21 cellular contexts compared by ENCODE assay signal in genomic region chr13:31978021-31978420, GRCh38. TPM values are rescaled to one million over a fixed set of nuclear protein-coding genes. Genes with fewer than 3 reads are reported as not detected.
A peak's percentile ranks its signal among the peaks of the same experiment; 100 is the strongest.
DNase-seq lines count a peak whose midpoint lies in the region; ATAC-seq, FAIRE-seq and TF ChIP-seq lines count a peak whose summit lies in the region.
"Had no signal": no experiment of that assay in that cellular context is flagged by ENCODE, and none has a peak within 500 bp of the region (broad histone marks: within the 10 kb centered on the region; RNA-seq: fewer than 3 reads in every experiment).

No MANE protein-coding gene starts in this region.

- TF ChIP-seq CTCF in liver (IDR thresholded peaks at IDR 0.05; ENCODE audit: low read depth, low read length, missing input control) (no peak), HepG2 (CRISPR knock-in tag; IDR thresholded peaks at IDR 0.05) (no peak), fibroblast of the aortic adventitia (IDR thresholded peaks at IDR 0.05; ENCODE audit: insufficient read depth, low read length) (no peak), gastroesophageal sphincter (IDR thresholded peaks at IDR 0.05) (no peak)

- H2AFZ ChIP-seq in HepG2 (ENCODE audit: low read length) = no peak overlapping the region

- H3K36me3 ChIP-seq in liver (ENCODE audit: control insufficient read depth in 4 of 4, insufficient read depth in 3 of 4, low read depth in 1 of 4, low read length in 3 of 4) (no peaks in the 10 kb centered on the region), HepG2 (replicated peaks in 1 of 2; ENCODE audit: control insufficient read depth in 1 of 2, insufficient read depth in 2 of 2, low read length in 2 of 2) (no peaks in the 10 kb centered on the region), gastroesophageal sphincter (no peaks in the 10 kb centered on the region)
- H3K36me3 ChIP-seq: BLaER1 had no signal

- no peaks in the 10 kb centered on the region for H3K27me3 ChIP-seq in liver (ENCODE audit: control insufficient read depth in 4 of 4, insufficient read depth in 4 of 4, low read length in 3 of 4)
- peaks cover 0 to 7% of the 10 kb centered on the region in 2 experiments; a peak in 3 of 5 replicates for H3K27me3 ChIP-seq in HepG2 (ENCODE audit: control insufficient read depth in 1 of 2, insufficient read depth in 2 of 2, low read length in 2 of 2)
- H3K27me3 ChIP-seq in gastroesophageal sphincter = no peaks in the 10 kb centered on the region
- H3K27me3 ChIP-seq: BLaER1 had no signal

- DNase-seq in HepG2 (ENCODE audit: low spot score) (no peak), fibroblast of the aortic adventitia (ENCODE audit: low read depth) (peak; percentile 31), renal cortical epithelial cell (ENCODE audit: low read depth) (peak; percentile 56), foreskin melanocyte (no peak)
- DNase-seq: CD4-positive, CD25-positive, alpha-beta regulatory T cell; IMR-90; KG1; MM.1S; NCI-H2029; NCI-H446 treated with DMSO at 0.1 percent for 48 hours; NCI-H526 treated with DMSO at 0.1 percent for 48 hours; Right ventricle myocardium superior; RPMI8226 had no signal

- H3K27ac ChIP-seq in liver (ENCODE audit: low read depth in 1 of 2, low read length in 2 of 2) (peak overlapping the region; percentile 19 to 23), HepG2 (ENCODE audit: extremely low read length, insufficient read depth, low read length) (no peak overlapping the region), gastroesophageal sphincter (no peak overlapping the region)
- H3K27ac ChIP-seq: BLaER1 had no signal

- H3K4me3 ChIP-seq in liver (ENCODE audit: low read depth in 1 of 3, low read length in 3 of 3) (no peak overlapping the region), HepG2 (replicated peaks in 1 of 3; ENCODE audit: insufficient read depth in 1 of 3, low read depth in 2 of 3, low read length in 3 of 3) (no peak overlapping the region), fibroblast of the aortic adventitia (ENCODE audit: low read depth, low read length) (no peak overlapping the region), gastroesophageal sphincter (no peak overlapping the region)
- H3K4me3 ChIP-seq: BLaER1 had no signal

- TF ChIP-seq EP300 in HepG2 (IDR thresholded peaks at IDR 0.05; ENCODE audit: low read depth in 2 of 2, low read length in 2 of 2) = no peak
- no peak for TF ChIP-seq EP300 in HepG2 (CRISPR knock-in tag; IDR thresholded peaks at IDR 0.05; ENCODE audit: borderline replicate concordance)
- TF ChIP-seq EP300 in gastroesophageal sphincter (IDR thresholded peaks at IDR 0.05) = no peak

- H3K9me3 ChIP-seq in liver (ENCODE audit: control insufficient read depth in 4 of 4, low read length in 3 of 4) (no peaks in the 10 kb centered on the region), HepG2 (ENCODE audit: low read length) (no peaks in the 10 kb centered on the region), gastroesophageal sphincter (no peaks in the 10 kb centered on the region)
- H3K9me3 ChIP-seq: BLaER1 had no signal

- ATAC-seq in HepG2 = no peak
- ATAC-seq in HG03025 (IDR thresholded peaks at IDR 0.05; ENCODE audit: low FRiP score, unreplicated experiment) = no peak
- no peak for ATAC-seq in gastroesophageal sphincter
- ATAC-seq: HCT116 had no signal

- H3K4me2 ChIP-seq in HepG2 (ENCODE audit: low read depth, low read length) = no peak overlapping the region
- H3K4me2 ChIP-seq: BLaER1 had no signal

- CTCF ChIA-PET in HepG2 (lab: Yijun Ruan, JAX; ENCODE audit: low intra/inter-chr PET ratio, low total read pairs) = no interaction called here

- H3K4me1 ChIP-seq in liver (ENCODE audit: control insufficient read depth in 4 of 4, insufficient read depth in 4 of 4, low read length in 3 of 4) = peaks cover 4 to 37% (median 25%) of the 10 kb centered on the region in 4 donors
- H3K4me1 ChIP-seq in HepG2 (ENCODE audit: insufficient read depth, low read length) = peaks cover 20% of the 10 kb centered on the region
- no peaks in the 10 kb centered on the region for H3K4me1 ChIP-seq in gastroesophageal sphincter
- H3K4me1 ChIP-seq: BLaER1 had no signal

- no peak for FAIRE-seq in HepG2 (lab: Jason Lieb, UNC)
- FAIRE-seq: D721Med, GM19239, HTR-8/SVneo had no signal

- in situ Hi-C loops in HepG2 (cut with HindIII; ENCODE audit: extremely low pct_ligation_motif_present, low pct_unique_long_range_greater_than_20kb) = no loop called here

- POLR2A ChIA-PET in HepG2 (lab: Yijun Ruan, JAX) = no interaction called here

- H4K20me1 ChIP-seq in HepG2 (ENCODE audit: insufficient read depth, low read length) = no peaks in the 10 kb centered on the region
- H4K20me1 ChIP-seq: BLaER1 had no signal

- intact Hi-C loops in HepG2 (cut with micrococcal nuclease; ENCODE audit: unreplicated experiment) = no loop called here

- H3K9ac ChIP-seq in liver (ENCODE audit: low read depth in 1 of 2, low read length in 2 of 2) (no peak overlapping the region), HepG2 (ENCODE audit: insufficient read depth, low read depth, low read length) (no peak overlapping the region)
- H3K9ac ChIP-seq: BLaER1 had no signal

- WGBS in liver = 61% methylated on average over 3 of the region's 3 CpGs
- WGBS in HepG2 (ENCODE audit: low lambda C conversion rate) = 35% methylated on average over 3 of the region's 3 CpGs
- 43 to 72% methylated on average over 1 to 2 of the region's 3 CpGs for WGBS in gastroesophageal sphincter (ENCODE audit: low coverage in 1 of 2), 2 donors

- BruUV-seq in HepG2 (replicated peaks; lab: Mats Ljungman, UMichigan) = no TSS peak

- no peaks in the 10 kb centered on the region for H3K79me2 ChIP-seq in HepG2 (ENCODE audit: insufficient read depth, low read length)

- no peak for TF ChIP-seq POLR2A in HepG2 (IDR thresholded peaks at IDR 0.05; ENCODE audit: insufficient read depth in 1 of 2, low read depth in 2 of 2, low read length in 2 of 2)
- TF ChIP-seq POLR2A in gastroesophageal sphincter (IDR thresholded peaks at IDR 0.05) = no peak

- TF ChIP-seq RAD21 in liver (IDR thresholded peaks at IDR 0.05) = no peak
- no peak for TF ChIP-seq RAD21 in HepG2 (CRISPR knock-in tag; IDR thresholded peaks at IDR 0.05)

TF ChIP-seq in liver, 16 proteins besides CTCF, POLR2A, EP300 and RAD21:
- peak; percentile 13 for TF ChIP-seq SP1 (IDR thresholded peaks at IDR 0.05)
- TF ChIP-seq FOXA1 (IDR thresholded peaks at IDR 0.05) = no peak
- TF ChIP-seq YY1 (IDR thresholded peaks at IDR 0.05) = no peak
- no peak for TF ChIP-seq FOXA2 (IDR thresholded peaks at IDR 0.05)
- TF ChIP-seq HNF4A (conservative IDR thresholded peaks at IDR 0.05) = no peak
- TF ChIP-seq NR2F2 (IDR thresholded peaks at IDR 0.05) = no peak
- TF ChIP-seq RXRA (IDR thresholded peaks at IDR 0.05) = no peak
- no peak for TF ChIP-seq JUND (IDR thresholded peaks at IDR 0.05)

TF ChIP-seq in HepG2, 621 proteins besides CTCF, POLR2A, EP300 and RAD21:
- no peak for TF ChIP-seq ZNF800 (CRISPR knock-in tag; IDR thresholded peaks at IDR 0.05)

RNA-seq across cellular contexts. Expression of gene FRY, which starts 53.6 kb away (rescaled TPM):
- total RNA-seq in liver (10 to 100 TPM in 1 of 2 donors, 1 to 10 TPM in 1; 6.2 to 31.2 TPM), HepG2 (2016; rRNA removed; fragmentation: Illumina TruSeq; extraction: Trizol) (8.2 and 14.8 TPM in 2 replicates), fibroblast of the aortic adventitia (ENCODE audit: low replicate concordance) (4.3 and 4.9 TPM in 2 replicates), renal cortical epithelial cell (2.6 and 16.2 TPM in 2 replicates), gastroesophageal sphincter (100 to 1,000 TPM in 3 of 4 donors, 10 to 100 TPM in 1; 99.5 to 285 (median 158) TPM)
- polyA plus RNA-seq in liver (10 to 100 TPM; 10.3 to 15.1 TPM), HepG2 (2011; rRNA removed) (13.1 and 14.6 TPM in 2 replicates)
- 0.79 and 2.0 TPM in 2 replicates for total RNA-seq in HepG2 (2016; cell fraction: cytosol; rRNA removed; fragmentation: Illumina TruSeq; extraction: Trizol; ENCODE audit: low read depth)
- 8.5 and 12.8 TPM in 2 replicates for total RNA-seq in HepG2 (2016; cell fraction: insoluble cytoplasmic fraction; rRNA removed; fragmentation: Illumina TruSeq; extraction: Trizol)
- 3.9 and 4.5 TPM in 2 replicates for total RNA-seq in HepG2 (2016; cell fraction: membrane; rRNA removed; fragmentation: Illumina TruSeq; extraction: Trizol)
- total RNA-seq in HepG2 (2016; cell fraction: nucleus; rRNA removed; fragmentation: Illumina TruSeq; extraction: Trizol) = 17.8 and 23.0 TPM in 2 replicates
- 9.9 and 10.4 TPM in 2 replicates for polyA plus RNA-seq in HepG2 (2011; cell fraction: cytosol; rRNA removed)
- polyA plus RNA-seq in HepG2 (2011; cell fraction: nucleus; rRNA removed) = 29.4 and 34.8 TPM in 2 replicates
- polyA plus RNA-seq in HepG2 (2012) = 9.7 and 12.6 TPM in 2 replicates
- 0.15 and 0.58 TPM in 2 replicates for polyA plus RNA-seq in HepG2 (2016; cell fraction: cytosol; fragmentation: Illumina TruSeq; extraction: Trizol; ENCODE audit: low read depth)
- 5.1 and 9.9 TPM in 2 replicates for polyA plus RNA-seq in HepG2 (2016; cell fraction: insoluble cytoplasmic fraction; fragmentation: Illumina TruSeq; extraction: Trizol; ENCODE audit: low read depth)
- polyA plus RNA-seq in HepG2 (2016; cell fraction: membrane; fragmentation: Illumina TruSeq; extraction: Trizol; ENCODE audit: low read depth) = 0.74 and 1.2 TPM in 2 replicates
- 12.9 and 13.2 TPM in 2 replicates for polyA plus RNA-seq in HepG2 (2016; cell fraction: nucleus; fragmentation: Illumina TruSeq; extraction: Trizol; ENCODE audit: insufficient read depth, low read depth)
- 0.94 and 34.8 TPM in 2 replicates for polyA minus RNA-seq in HepG2 (2011; rRNA and poly(A)+ RNA removed; ENCODE audit: low replicate concordance)
- 19.9 and 22.5 TPM in 2 replicates for polyA minus RNA-seq in HepG2 (2011; cell fraction: cytosol; rRNA and poly(A)+ RNA removed)
- 96.2 and 115 TPM in 2 replicates for polyA minus RNA-seq in HepG2 (2011; cell fraction: nucleus; rRNA and poly(A)+ RNA removed)

Comparison
In these comparisons a context has a peak if more than half of its experiments do, and no peak if none do; other contexts are left out.
1. H3K27ac ChIP-seq: peak in liver (2 of 2); none in HepG2 (single experiment) and gastroesophageal sphincter (0 of 4).
2. DNase-seq: peak in fibroblast of the aortic adventitia (single experiment) and renal cortical epithelial cell (single experiment); none in HepG2 (single experiment) and foreskin melanocyte (single experiment).